Comparison of ENCODE assay signal across 18 cellular contexts in genomic region chr6:33903579-33903978, GRCh38.
DNase-seq lines count a peak whose midpoint lies in the region; ATAC-seq and TF ChIP-seq lines count a peak whose summit lies in the region.
"Had no signal": no experiment of that assay in that cellular context is flagged by ENCODE, and none has a peak within 500 bp of the region (broad histone marks: within the 10 kb centered on the region; RNA-seq: fewer than 3 reads in every experiment).

No MANE protein-coding gene starts in this region.

- no peaks in the 10 kb centered on the region for H3K27me3 ChIP-seq in neural progenitor cell
- no peaks in the 10 kb centered on the region for H3K27me3 ChIP-seq in GM23338 (ENCODE audit: insufficient read depth)

- no peaks in the 10 kb centered on the region for H3K9me3 Mint-ChIP-seq in activated T-cell treated with anti-CD3 and anti-CD28 coated beads, Interleukin-2, amount 50 U/mL, for 4 hours
- H3K9me3 Mint-ChIP-seq in IgD-negative memory B cell (no peaks in the 10 kb centered on the region), neural progenitor cell (no peaks in the 10 kb centered on the region), GM23338 (no peaks in the 10 kb centered on the region; the same call in 1 of the 3 replicates)
- H3K9me3 Mint-ChIP-seq in activated CD8-positive, alpha-beta T cell treated with anti-CD3 and anti-CD28 coated beads, Interleukin-2, amount 10 ng/mL, durations not matched to agents 7 days and 5 days (ENCODE audit: insufficient read depth) = no peaks in the 10 kb centered on the region
- H3K9me3 Mint-ChIP-seq: endodermal cell had no signal

- H3K36me3 Mint-ChIP-seq in activated T-cell treated with anti-CD3 and anti-CD28 coated beads, Interleukin-2, amount 50 U/mL, for 4 hours (ENCODE audit: insufficient read depth) = no peaks in the 10 kb centered on the region
- H3K36me3 Mint-ChIP-seq in IgD-negative memory B cell = no peaks in the 10 kb centered on the region
- peaks cover 8% of the 10 kb centered on the region for H3K36me3 Mint-ChIP-seq in activated CD8-positive, alpha-beta T cell treated with anti-CD3 and anti-CD28 coated beads, Interleukin-2, amount 10 ng/mL, durations not matched to agents 7 days and 5 days (ENCODE audit: low read depth)
- no peaks in the 10 kb centered on the region for H3K36me3 Mint-ChIP-seq in neural progenitor cell
- no peaks in the 10 kb centered on the region for H3K36me3 Mint-ChIP-seq in GM23338 (ENCODE audit: low read depth)

- no peaks in the 10 kb centered on the region; the same call in 1 of the 2 replicates for H3K9me2 ChIP-seq in GM23338 (ENCODE audit: insufficient read depth)
- H3K9me2 ChIP-seq: SK-N-SH had no signal

- POLR2A ChIA-PET in activated CD8-positive, alpha-beta T cell treated with anti-CD3 and anti-CD28 coated beads, Interleukin-2, amount 10 ng/mL, durations not matched to agents 7 days and 5 days (lab: Charles Lee) = interaction anchor here (0.9 to 2.4 kb wide), 5 partner anchors 9 to 121 kb away, joined by 3 to 32 read pairs (median 4); no protein-coding TSS in a partner anchor

- H3K4me1 ChIP-seq in neural progenitor cell (peaks cover 13% of the 10 kb centered on the region), GM23338 (ENCODE audit: insufficient read depth) (no peaks in the 10 kb centered on the region)

- no peaks in the 10 kb centered on the region for H4K20me1 ChIP-seq in neural progenitor cell (ENCODE audit: low read depth)
- no peaks in the 10 kb centered on the region for H4K20me1 ChIP-seq in GM23338 (replicated peaks; ENCODE audit: insufficient read depth)

- H3F3A ChIP-seq in neural progenitor cell (ENCODE audit: low read depth) (peaks cover 8% of the 10 kb centered on the region), GM23338 (replicated peaks; ENCODE audit: low read depth) (no peaks in the 10 kb centered on the region)

- H3K4me3 Mint-ChIP-seq in activated T-cell treated with anti-CD3 and anti-CD28 coated beads, Interleukin-2, amount 50 U/mL, for 4 hours = peak overlapping the region; percentile 55
- peak overlapping the region in 2 of 4 donors; percentile 40 to 71 for H3K4me3 Mint-ChIP-seq in IgD-negative memory B cell
- H3K4me3 Mint-ChIP-seq in activated CD8-positive, alpha-beta T cell treated with anti-CD3 and anti-CD28 coated beads, Interleukin-2, amount 10 ng/mL, durations not matched to agents 7 days and 5 days = peak overlapping the region; percentile 77
- peak overlapping the region; percentile 12 for H3K4me3 Mint-ChIP-seq in neural progenitor cell
- no peak overlapping the region for H3K4me3 Mint-ChIP-seq in GM23338
- H3K4me3 Mint-ChIP-seq: endodermal cell had no signal

- no peaks in the 10 kb centered on the region for H3K9me3 ChIP-seq in neural progenitor cell (ENCODE audit: low read depth)
- H3K9me3 ChIP-seq: SK-N-SH, suprapubic skin had no signal

- ATAC-seq in activated T-cell treated with anti-CD3 and anti-CD28 coated beads, Interleukin-2, amount 50 U/mL, for 4 hours = no peak
- ATAC-seq in activated CD8-positive, alpha-beta T cell treated with anti-CD3 and anti-CD28 coated beads, Interleukin-2, amount 10 ng/mL, durations not matched to agents 7 days and 5 days = no peak
- ATAC-seq in GM23338 = no peak
- ATAC-seq: left lobe of liver had no signal

- H3K79me2 ChIP-seq in neural progenitor cell (ENCODE audit: low read depth) (no peaks in the 10 kb centered on the region), GM23338 (replicated peaks; ENCODE audit: insufficient read depth) (no peaks in the 10 kb centered on the region)

- TF ChIP-seq CTCF in neural progenitor cell (IDR thresholded peaks at IDR 0.05) = no peak
- no peak for TF ChIP-seq CTCF in GM23338 (conservative IDR thresholded peaks at IDR 0.05; ENCODE audit: low read depth in 2 of 2)

- H3K4me2 ChIP-seq in neural progenitor cell = no peak overlapping the region
- H3K4me2 ChIP-seq in GM23338 = no peak overlapping the region
- H3K4me2 ChIP-seq: SK-N-SH, smooth muscle cell had no signal

- no peak overlapping the region for H2AFZ ChIP-seq in neural progenitor cell (replicated peaks)
- H2AFZ ChIP-seq in GM23338 = no peak overlapping the region

- H3K36me3 ChIP-seq in neural progenitor cell = no peaks in the 10 kb centered on the region
- H3K36me3 ChIP-seq in GM23338 (ENCODE audit: insufficient read depth) = no peaks in the 10 kb centered on the region
- H3K36me3 ChIP-seq: suprapubic skin had no signal

- CTCF ChIA-PET in activated CD8-positive, alpha-beta T cell treated with anti-CD3 and anti-CD28 coated beads, Interleukin-2, amount 10 ng/mL, durations not matched to agents 7 days and 5 days (lab: Charles Lee) = interaction anchor here (1.7 to 1.9 kb wide), 2 partner anchors 8 to 42 kb away, joined by 13 to 15 read pairs; no protein-coding TSS in a partner anchor

- H3K27ac ChIP-seq in neural progenitor cell (no peak overlapping the region), GM23338 (ENCODE audit: low read depth) (no peak overlapping the region)
- H3K27ac ChIP-seq: suprapubic skin had no signal

- H3K4me1 Mint-ChIP-seq in activated T-cell treated with anti-CD3 and anti-CD28 coated beads, Interleukin-2, amount 50 U/mL, for 4 hours (ENCODE audit: low read depth) = peaks cover 72% of the 10 kb centered on the region
- H3K4me1 Mint-ChIP-seq in IgD-negative memory B cell (peaks cover 8 to 23% (median 8%) of the 10 kb centered on the region in 3 donors), neural progenitor cell (peaks cover 47% of the 10 kb centered on the region), GM23338 (peaks cover 24% of the 10 kb centered on the region)
- peaks cover 84% of the 10 kb centered on the region for H3K4me1 Mint-ChIP-seq in activated CD8-positive, alpha-beta T cell treated with anti-CD3 and anti-CD28 coated beads, Interleukin-2, amount 10 ng/mL, durations not matched to agents 7 days and 5 days (ENCODE audit: low read depth)

- H3K27me3 Mint-ChIP-seq in activated T-cell treated with anti-CD3 and anti-CD28 coated beads, Interleukin-2, amount 50 U/mL, for 4 hours (ENCODE audit: low read depth) = no peaks in the 10 kb centered on the region
- H3K27me3 Mint-ChIP-seq in IgD-negative memory B cell (peaks cover 8% of the 10 kb centered on the region), neural progenitor cell (ENCODE audit: insufficient read depth, low read depth) (peaks cover 12% of the 10 kb centered on the region), GM23338 (ENCODE audit: insufficient read depth, low read depth, poor library complexity) (peaks cover 11% of the 10 kb centered on the region)
- no peaks in the 10 kb centered on the region for H3K27me3 Mint-ChIP-seq in activated CD8-positive, alpha-beta T cell treated with anti-CD3 and anti-CD28 coated beads, Interleukin-2, amount 10 ng/mL, durations not matched to agents 7 days and 5 days (ENCODE audit: low read depth)

- H3K4me3 ChIP-seq in neural progenitor cell (no peak overlapping the region), GM23338 (no peak overlapping the region)
- H3K4me3 ChIP-seq: smooth muscle cell, suprapubic skin had no signal

- peak overlapping the region in 2 of 3 donors; percentile 23 to 74 for H3K27ac Mint-ChIP-seq in IgD-negative memory B cell
- H3K27ac Mint-ChIP-seq in activated CD8-positive, alpha-beta T cell treated with anti-CD3 and anti-CD28 coated beads, Interleukin-2, amount 10 ng/mL, durations not matched to agents 7 days and 5 days = peak overlapping the region; percentile 93
- H3K27ac Mint-ChIP-seq in neural progenitor cell = peak overlapping the region; percentile 21
- no peak overlapping the region for H3K27ac Mint-ChIP-seq in GM23338
- H3K27ac Mint-ChIP-seq: endodermal cell had no signal

- H3K9ac ChIP-seq in neural progenitor cell = no peak overlapping the region
- H3K9ac ChIP-seq: SK-N-SH had no signal

- no peak for DNase-seq in activated T-cell treated with anti-CD3 and anti-CD28 coated beads, Interleukin-2, amount 50 U/mL, for 4 hours
- DNase-seq in activated T-cell treated with anti-CD3 and anti-CD28 coated beads, Interleukin-2, amount 50 U/mL, for 1 hour = no peak
- DNase-seq in activated CD8-positive, alpha-beta T cell treated with anti-CD3 and anti-CD28 coated beads, Interleukin-2, amount 10 ng/mL, durations not matched to agents 7 days and 5 days = no peak
- DNase-seq in neural progenitor cell (ENCODE audit: low spot score) (no peak), GM23338 (ENCODE audit: low spot score) (no peak), kidney tubule cell (ENCODE audit: low spot score) (no peak)
- no peak for DNase-seq in stimulated activated CD4-positive, alpha-beta T cell treated with anti-CD3 and anti-CD28 coated beads, Interleukin-4, amount 100 ng/mL, for 1 hour
- DNase-seq: ACHN; activated CD8-positive, alpha-beta memory T cell treated with anti-CD3 and anti-CD28 coated beads for 24 hours; endodermal cell; KBM-7; NCI-H1930; RPMI8226; SK-N-SH had no signal

TF ChIP-seq in GM23338, 12 proteins besides CTCF, POLR2A, EP300 and RAD21 (continues in another document):
- TF ChIP-seq CREB1 (CRISPR knock-in tag; IDR thresholded peaks at IDR 0.05; ENCODE audit: low read depth) (no peak), STAT1 (IDR thresholded peaks at IDR 0.05; ENCODE audit: unreplicated experiment) (no peak), POLR2AphosphoS5 (IDR thresholded peaks at IDR 0.05; ENCODE audit: low read depth) (no peak), REST (IDR thresholded peaks at IDR 0.05; ENCODE audit: unreplicated experiment) (no peak), JUNB (IDR thresholded peaks at IDR 0.05; ENCODE audit: unreplicated experiment) (no peak)
